In genomic region chr1:46248122-46248920, GRCh38 we compare ENCODE assay signal across 6 cellular contexts. TPM values are rescaled to one million over a fixed set of nuclear protein-coding genes. Genes with fewer than 3 reads are reported as not detected.
DNase-seq lines count a peak whose midpoint lies in the region; ATAC-seq, FAIRE-seq and TF ChIP-seq lines count a peak whose summit lies in the region.

No MANE protein-coding gene starts in this region.

- H3K27me3 ChIP-seq in small intestine (ENCODE audit: control insufficient read depth in 2 of 2, insufficient read depth in 2 of 2, low read length in 2 of 2): no peaks in the 10 kb centered on the region

- H3K36me3 ChIP-seq in small intestine (ENCODE audit: control insufficient read depth in 2 of 2, insufficient read depth in 2 of 2, low read length in 2 of 2): no peaks in the 10 kb centered on the region

- DNase-seq in activated gamma-delta T cell treated with Interleukin-2 at 50 U/mL for 16 hours: peak; percentile 10
- DNase-seq in activated gamma-delta T cell (lab: John Stamatoyannopoulos, UW): no peak
- peak; percentile 49 for DNase-seq in NOMO-1 treated with dmso at 0.1 percent for 144 hours (lab: John Stamatoyannopoulos, UW; ENCODE audit: unreplicated experiment)
- DNase-seq in epithelial cell of esophagus (ENCODE audit: low read depth): peak; percentile 48
- DNase-seq in small intestine: peak; percentile 59

- WGBS in small intestine, 3 donors: 2 to 5% (median 4%) methylated on average over 7 of the region's 7 CpGs

- H3K4me3 ChIP-seq in epithelial cell of esophagus (ENCODE audit: low read length): peak overlapping the region; percentile 85
- H3K4me3 ChIP-seq in small intestine (ENCODE audit: low read depth in 1 of 2, low read length in 2 of 2): peak overlapping the region in 1 of 2 donors; percentile 2

- peaks cover 3 to 4% of the 10 kb centered on the region in 2 donors for H3K4me1 ChIP-seq in small intestine (ENCODE audit: control insufficient read depth in 2 of 2, insufficient read depth in 1 of 2, low read depth in 1 of 2, low read length in 1 of 2)

- no peaks in the 10 kb centered on the region for H3K9me3 ChIP-seq in small intestine (ENCODE audit: control insufficient read depth, low read depth)

- no peak for FAIRE-seq in small intestine (lab: Jason Lieb, UNC)

- H3K27ac ChIP-seq in small intestine (ENCODE audit: low read depth in 1 of 2, low read length in 1 of 2): no peak overlapping the region

- no peak for TF ChIP-seq CTCF in epithelial cell of esophagus (IDR thresholded peaks at IDR 0.05; ENCODE audit: insufficient read depth, low read depth, low read length, missing control alignments)

- no peak for ATAC-seq in HG03280 (IDR thresholded peaks at IDR 0.05; ENCODE audit: unreplicated experiment)

RNA-seq across cellular contexts. Expression of gene RAD54L, which starts 0.8 kb away (rescaled TPM):
- polyA plus RNA-seq in small intestine: 1 to 10 TPM; 1.9 to 9.7 (median 2.0) TPM

RNA-seq across cellular contexts. Expression of gene LURAP1, which starts 45.2 kb away (rescaled TPM):
- polyA plus RNA-seq in small intestine: 1 to 10 TPM in 1 of 3 donors, under 1 TPM in 1, not detected in 1; 0.27 to 1.8 TPM

RNA-seq across cellular contexts. Expression of gene POMGNT1, which starts 50.1 kb away (rescaled TPM):
- polyA plus RNA-seq in small intestine: 10 to 100 TPM; 37.6 to 81.3 (median 44.1) TPM

RNA-seq across cellular contexts. Expression of gene LRRC41, which starts 55.1 kb away (rescaled TPM):
- polyA plus RNA-seq in small intestine: 10 to 100 TPM; 20.8 to 34.9 (median 25.3) TPM

RNA-seq across cellular contexts. Expression of gene UQCRH, which starts 55.2 kb away (rescaled TPM):
- 1,000 to 10,000 TPM in 1 of 3 donors, 100 to 1,000 TPM in 2; 890 to 1,100 (median 939) TPM for polyA plus RNA-seq in small intestine
